ENCODE assay signal across 8 cellular contexts in the genomic region with DNA sequence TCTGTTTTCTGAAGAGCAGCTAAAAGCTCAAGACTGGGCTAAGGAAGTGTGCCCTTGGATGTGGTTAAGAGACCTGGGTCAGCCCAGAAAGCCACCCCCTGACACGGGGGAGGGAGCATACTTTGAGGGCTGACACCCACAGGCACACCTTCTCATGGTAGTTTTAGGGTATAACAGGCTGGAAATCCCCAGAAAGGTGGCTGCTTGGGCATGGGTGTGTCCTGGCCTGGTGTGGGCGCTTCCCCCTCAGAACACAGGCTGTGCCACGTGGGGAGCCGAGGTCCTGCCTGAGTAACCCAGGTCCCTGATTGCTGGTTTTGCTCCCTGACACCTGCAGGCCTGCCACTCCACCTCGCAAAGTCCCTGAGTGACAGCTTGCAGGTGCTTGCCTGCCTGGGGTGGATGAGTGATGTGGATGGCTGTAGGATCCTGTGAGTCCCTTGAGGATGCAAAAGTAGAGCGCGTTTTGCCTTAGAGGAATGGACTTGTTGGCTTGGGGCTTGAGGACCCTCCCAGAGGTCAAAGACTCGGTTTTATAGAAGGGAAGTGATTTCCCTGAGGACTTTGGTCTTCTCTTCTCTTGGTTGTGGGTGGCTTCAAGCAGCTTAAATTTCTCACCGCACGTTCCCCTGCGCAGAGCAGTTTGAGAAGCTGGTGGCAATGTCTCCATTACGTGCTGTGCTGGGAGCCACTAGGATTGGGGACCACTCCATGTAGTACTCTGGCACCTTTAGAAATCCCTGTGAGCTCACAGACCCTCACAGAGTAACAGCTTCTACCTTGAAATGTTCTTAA.
DNase-seq lines count a peak whose midpoint lies in the region; ATAC-seq and TF ChIP-seq lines count a peak whose summit lies in the region.

No MANE protein-coding gene starts in this region.

- WGBS in gastroesophageal sphincter (ENCODE audit: low coverage in 1 of 2), 2 donors = 84 to 100% methylated on average over 3 to 6 of the region's 12 CpGs

- H3K9me3 ChIP-seq in gastroesophageal sphincter (no peaks in the 10 kb centered on the region), stomach smooth muscle (ENCODE audit: control insufficient read depth in 2 of 2, low read length in 2 of 2) (no peaks in the 10 kb centered on the region)

- TF ChIP-seq CTCF in gastroesophageal sphincter (IDR thresholded peaks at IDR 0.05) = no peak

- TF ChIP-seq POLR2A in gastroesophageal sphincter (IDR thresholded peaks at IDR 0.05) = no peak

- no peak overlapping the region for H3K4me3 ChIP-seq in gastroesophageal sphincter
- H3K4me3 ChIP-seq in stomach smooth muscle (ENCODE audit: low read length in 2 of 2) = peak overlapping the region in 1 of 2 donors; percentile 40

- intact Hi-C loops in Right ventricle myocardium superior (cut with DNase I) = loop anchor here (10.0 kb wide), 1 partner anchor 102 kb away; no protein-coding TSS in a partner anchor

- ATAC-seq in GM18520 (IDR thresholded peaks at IDR 0.05; ENCODE audit: unreplicated experiment) = peak; percentile 47
- peak; percentile 55 for ATAC-seq in HG02973 (IDR thresholded peaks at IDR 0.05; ENCODE audit: unreplicated experiment)
- no peak for ATAC-seq in gastroesophageal sphincter
- no peak for ATAC-seq in HG02970 (IDR thresholded peaks at IDR 0.05; ENCODE audit: low FRiP score, unreplicated experiment)
- no peak for ATAC-seq in Right ventricle myocardium superior (ENCODE audit: poor library complexity)

- H3K27ac ChIP-seq in gastroesophageal sphincter (peak overlapping the region; percentile 12 to 74 (median 68)), stomach smooth muscle (ENCODE audit: low read length) (peak overlapping the region; percentile 41)

- no peak overlapping the region for H3K9ac ChIP-seq in stomach smooth muscle (ENCODE audit: low read length in 2 of 2)

- H3K4me1 ChIP-seq in gastroesophageal sphincter = peaks cover 0 to 58% (median 22%) of the 10 kb centered on the region in 3 donors
- H3K4me1 ChIP-seq in stomach smooth muscle (ENCODE audit: control insufficient read depth, insufficient read depth, low read length) = peaks cover 27% of the 10 kb centered on the region

- H3K27me3 ChIP-seq in gastroesophageal sphincter = no peaks in the 10 kb centered on the region
- H3K27me3 ChIP-seq in stomach smooth muscle (ENCODE audit: control insufficient read depth in 1 of 2, insufficient read depth in 2 of 2, low read length in 2 of 2) = no peaks in the 10 kb centered on the region

- H3K36me3 ChIP-seq in gastroesophageal sphincter (peaks cover 0 to 76% of the 10 kb centered on the region in 2 donors), stomach smooth muscle (ENCODE audit: control insufficient read depth in 2 of 2, insufficient read depth in 2 of 2, low read length in 2 of 2) (peaks cover 21 to 44% of the 10 kb centered on the region in 2 donors)

- TF ChIP-seq EP300 in gastroesophageal sphincter (IDR thresholded peaks at IDR 0.05) = no peak

- peak; percentile 21 to 65 for DNase-seq in activated CD4-positive, alpha-beta T cell treated with anti-CD3 and anti-CD28 coated beads for 4 hours
- no peak for DNase-seq in dermis blood vessel endothelial cell
- no peak for DNase-seq in Right ventricle myocardium superior

Comparison
In these comparisons a context has a peak if more than half of its experiments do, and no peak if none do; other contexts are left out.
1. ATAC-seq: peak in GM18520 (single experiment) and HG02973 (single experiment); none in gastroesophageal sphincter (single experiment), HG02970 (single experiment) and Right ventricle myocardium superior (single experiment).
2. DNase-seq: peak in activated CD4-positive, alpha-beta T cell treated with anti-CD3 and anti-CD28 coated beads for 4 hours (2 of 2); none in dermis blood vessel endothelial cell (single experiment) and Right ventricle myocardium superior (single experiment).